In the genomic region with DNA sequence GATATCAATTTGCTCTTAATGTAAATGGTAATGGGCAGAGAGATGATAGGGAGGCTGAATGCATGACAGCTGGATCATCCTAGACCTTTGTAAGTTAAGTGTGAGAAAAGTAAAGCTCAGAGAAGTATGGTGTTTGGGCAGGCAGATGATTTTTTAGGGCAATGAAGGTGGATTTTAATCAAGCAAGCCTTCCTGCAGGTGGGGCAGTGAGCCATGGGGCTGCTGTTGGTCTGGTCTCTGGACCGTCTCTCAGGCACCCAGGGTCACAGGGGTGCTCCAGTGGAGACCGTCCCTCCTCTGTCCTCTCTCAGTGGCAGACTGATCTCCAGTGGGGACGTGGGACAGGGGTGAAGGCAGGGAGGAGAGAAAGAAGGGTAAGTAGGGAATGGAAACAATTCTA, we compare ENCODE assay signal across 14 cellular contexts.
DNase-seq lines count a peak whose midpoint lies in the region; ATAC-seq and FAIRE-seq lines count a peak whose summit lies in the region.
"Had no signal": no experiment of that assay in that cellular context is flagged by ENCODE, and none has a peak within 500 bp of the region (broad histone marks: within the 10 kb centered on the region; RNA-seq: fewer than 3 reads in every experiment).

No MANE protein-coding gene starts in this region.

- peak; percentile 21 for ATAC-seq in GM18498 (IDR thresholded peaks at IDR 0.05; ENCODE audit: unreplicated experiment)
- ATAC-seq: Panc1 had no signal

- peak overlapping the region; percentile 63 for H3K4me3 Mint-ChIP-seq in activated T-helper 1 cell treated with anti-CD3 and anti-CD28 coated beads, Interleukin-12 subunit alpha, Interleukin-12 subunit beta, Interleukin-2, Interleukin-4 antibody, amounts not matched to agents 30 ng/mL and 10 ng/mL and 1 ng/mL, durations not matched to agents 14 hours and 24 hours and 36 hours
- H3K4me3 Mint-ChIP-seq: type B pancreatic cell had no signal

- peak overlapping the region; percentile 71 for H3K27ac ChIP-seq in BLaER1
- peak overlapping the region; percentile 66 to 81 for H3K27ac ChIP-seq in mucosa of rectum (ENCODE audit: low read depth in 2 of 2, low read length in 2 of 2)
- H3K27ac ChIP-seq: C4-2B, VCaP had no signal

- H3K9ac ChIP-seq in BLaER1 (no peak overlapping the region), mucosa of rectum (ENCODE audit: low read depth in 1 of 2, low read length in 2 of 2) (peak overlapping the region in 1 of 2 donors; percentile 14)

- no peaks in the 10 kb centered on the region for H3K27me3 ChIP-seq in BLaER1
- H3K27me3 ChIP-seq in mucosa of rectum (ENCODE audit: control insufficient read depth in 2 of 2, insufficient read depth in 2 of 2, low read length in 2 of 2), result no peaks in the 10 kb centered on the region

- peaks cover 16% of the 10 kb centered on the region for H3K9me3 Mint-ChIP-seq in activated T-helper 1 cell treated with anti-CD3 and anti-CD28 coated beads, Interleukin-12 subunit alpha, Interleukin-12 subunit beta, Interleukin-2, Interleukin-4 antibody, amounts not matched to agents 30 ng/mL and 10 ng/mL and 1 ng/mL, durations not matched to agents 14 hours and 24 hours and 36 hours

- H4K20me1 ChIP-seq in BLaER1, result no peaks in the 10 kb centered on the region

- H3K4me3 ChIP-seq in BLaER1, result no peak overlapping the region; the same call in 1 of the 2 replicates
- H3K4me3 ChIP-seq in mucosa of rectum (ENCODE audit: low read length in 2 of 2), result peak overlapping the region in 1 of 2 donors; percentile 17

- H3K36me3 Mint-ChIP-seq in activated T-helper 1 cell treated with anti-CD3 and anti-CD28 coated beads, Interleukin-12 subunit alpha, Interleukin-12 subunit beta, Interleukin-2, Interleukin-4 antibody, amounts not matched to agents 30 ng/mL and 10 ng/mL and 1 ng/mL, durations not matched to agents 14 hours and 24 hours and 36 hours (ENCODE audit: low read depth), result peaks cover 12% of the 10 kb centered on the region

- no peaks in the 10 kb centered on the region for H3K27me3 Mint-ChIP-seq in activated T-helper 1 cell treated with anti-CD3 and anti-CD28 coated beads, Interleukin-12 subunit alpha, Interleukin-12 subunit beta, Interleukin-2, Interleukin-4 antibody, amounts not matched to agents 30 ng/mL and 10 ng/mL and 1 ng/mL, durations not matched to agents 14 hours and 24 hours and 36 hours (ENCODE audit: insufficient read depth)
- H3K27me3 Mint-ChIP-seq: type B pancreatic cell had no signal

- H3K36me3 ChIP-seq in BLaER1 (no peaks in the 10 kb centered on the region), mucosa of rectum (ENCODE audit: control insufficient read depth in 2 of 2, insufficient read depth in 2 of 2, low read length in 2 of 2) (no peaks in the 10 kb centered on the region)

- H3K27ac Mint-ChIP-seq in activated T-helper 1 cell treated with anti-CD3 and anti-CD28 coated beads, Interleukin-12 subunit alpha, Interleukin-12 subunit beta, Interleukin-2, Interleukin-4 antibody, amounts not matched to agents 30 ng/mL and 10 ng/mL and 1 ng/mL, durations not matched to agents 14 hours and 24 hours and 36 hours, result peak overlapping the region; percentile 99
- H3K27ac Mint-ChIP-seq: type B pancreatic cell had no signal

- H3K4me2 ChIP-seq in BLaER1, result peak overlapping the region; percentile 81

- H3K4me1 ChIP-seq in BLaER1 (peaks cover 67% of the 10 kb centered on the region), mucosa of rectum (ENCODE audit: control insufficient read depth in 2 of 2, insufficient read depth in 2 of 2, low read length in 2 of 2) (peaks cover 10 to 17% of the 10 kb centered on the region in 2 donors)

- DNase-seq in activated T-helper 1 cell treated with anti-CD3 and anti-CD28 coated beads, Interleukin-12 subunit alpha, Interleukin-12 subunit beta, Interleukin-2, Interleukin-4 antibody, amounts not matched to agents 30 ng/mL and 10 ng/mL and 1 ng/mL, durations not matched to agents 14 hours and 24 hours and 36 hours (ENCODE audit: low spot score), result no peak
- DNase-seq in NCI-H128 (lab: John Stamatoyannopoulos, UW; ENCODE audit: unreplicated experiment) (no peak), dermis blood vessel endothelial cell (no peak), H4 (ENCODE audit: low spot score) (no peak), RCC 7860 (ENCODE audit: low spot score) (no peak)
- DNase-seq: stimulated activated CD4-positive, alpha-beta T cell treated with anti-CD3 and anti-CD28 coated beads, Interleukin-4, amount 100 ng/mL, for 1 hour had no signal

- H3K9me3 ChIP-seq in BLaER1, result peaks cover 15% of the 10 kb centered on the region
- no peaks in the 10 kb centered on the region for H3K9me3 ChIP-seq in mucosa of rectum (ENCODE audit: control insufficient read depth in 2 of 2, low read length in 2 of 2)

- peaks cover 77% of the 10 kb centered on the region for H3K4me1 Mint-ChIP-seq in activated T-helper 1 cell treated with anti-CD3 and anti-CD28 coated beads, Interleukin-12 subunit alpha, Interleukin-12 subunit beta, Interleukin-2, Interleukin-4 antibody, amounts not matched to agents 30 ng/mL and 10 ng/mL and 1 ng/mL, durations not matched to agents 14 hours and 24 hours and 36 hours (ENCODE audit: low read depth)

- intact Hi-C loops in activated T-helper 1 cell treated with anti-CD3 and anti-CD28 coated beads, Interleukin-12 subunit alpha, Interleukin-12 subunit beta, Interleukin-2, Interleukin-4 antibody, amounts not matched to agents 30 ng/mL and 10 ng/mL and 1 ng/mL, durations not matched to agents 14 hours and 24 hours and 36 hours (cut with micrococcal nuclease), result loop anchor here (5.0 to 10.0 kb wide), 2 partner anchors 584 to 744 kb away; a partner anchor contains a TSS

- FAIRE-seq in RCC 7860 (lab: Jason Lieb, UNC), result no peak
- FAIRE-seq: HTR-8/SVneo had no signal
